ENCODE assay signal across 1 cellular context in the genomic region with DNA sequence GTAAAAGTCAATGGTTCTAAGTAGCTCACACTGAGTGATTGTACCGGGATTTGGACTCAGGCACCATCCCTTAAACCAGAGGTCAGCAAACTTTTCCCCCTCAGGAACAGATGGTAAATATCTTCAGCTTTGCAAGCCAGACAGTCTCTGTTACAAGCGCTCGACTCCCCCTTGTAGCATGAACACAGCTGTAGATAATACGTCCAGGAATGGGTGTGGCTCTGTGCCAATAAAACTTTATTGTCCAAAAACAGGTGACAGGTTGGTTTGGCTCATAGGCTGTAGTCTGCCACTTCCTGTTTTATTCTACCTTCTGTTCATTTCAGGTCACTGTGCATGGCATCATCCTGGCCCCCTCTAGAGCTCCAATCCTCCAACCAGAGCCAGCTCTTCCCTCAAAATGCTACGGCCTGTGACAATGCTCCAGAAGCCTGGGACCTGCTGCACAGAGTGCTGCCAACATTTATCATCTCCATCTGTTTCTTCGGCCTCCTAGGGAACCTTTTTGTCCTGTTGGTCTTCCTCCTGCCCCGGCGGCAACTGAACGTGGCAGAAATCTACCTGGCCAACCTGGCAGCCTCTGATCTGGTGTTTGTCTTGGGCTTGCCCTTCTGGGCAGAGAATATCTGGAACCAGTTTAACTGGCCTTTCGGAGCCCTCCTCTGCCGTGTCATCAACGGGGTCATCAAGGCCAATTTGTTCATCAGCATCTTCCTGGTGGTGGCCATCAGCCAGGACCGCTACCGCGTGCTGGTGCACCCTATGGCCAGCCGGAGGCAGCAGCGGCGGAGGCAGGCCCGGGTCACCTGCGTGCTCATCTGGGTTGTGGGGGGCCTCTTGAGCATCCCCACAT.
TF ChIP-seq lines count a peak whose summit lies in the region.

No MANE protein-coding gene starts in this region.

TF ChIP-seq in GM12878, 131 proteins besides CTCF, POLR2A, EP300 and RAD21:
- TF ChIP-seq, protein P1, sequence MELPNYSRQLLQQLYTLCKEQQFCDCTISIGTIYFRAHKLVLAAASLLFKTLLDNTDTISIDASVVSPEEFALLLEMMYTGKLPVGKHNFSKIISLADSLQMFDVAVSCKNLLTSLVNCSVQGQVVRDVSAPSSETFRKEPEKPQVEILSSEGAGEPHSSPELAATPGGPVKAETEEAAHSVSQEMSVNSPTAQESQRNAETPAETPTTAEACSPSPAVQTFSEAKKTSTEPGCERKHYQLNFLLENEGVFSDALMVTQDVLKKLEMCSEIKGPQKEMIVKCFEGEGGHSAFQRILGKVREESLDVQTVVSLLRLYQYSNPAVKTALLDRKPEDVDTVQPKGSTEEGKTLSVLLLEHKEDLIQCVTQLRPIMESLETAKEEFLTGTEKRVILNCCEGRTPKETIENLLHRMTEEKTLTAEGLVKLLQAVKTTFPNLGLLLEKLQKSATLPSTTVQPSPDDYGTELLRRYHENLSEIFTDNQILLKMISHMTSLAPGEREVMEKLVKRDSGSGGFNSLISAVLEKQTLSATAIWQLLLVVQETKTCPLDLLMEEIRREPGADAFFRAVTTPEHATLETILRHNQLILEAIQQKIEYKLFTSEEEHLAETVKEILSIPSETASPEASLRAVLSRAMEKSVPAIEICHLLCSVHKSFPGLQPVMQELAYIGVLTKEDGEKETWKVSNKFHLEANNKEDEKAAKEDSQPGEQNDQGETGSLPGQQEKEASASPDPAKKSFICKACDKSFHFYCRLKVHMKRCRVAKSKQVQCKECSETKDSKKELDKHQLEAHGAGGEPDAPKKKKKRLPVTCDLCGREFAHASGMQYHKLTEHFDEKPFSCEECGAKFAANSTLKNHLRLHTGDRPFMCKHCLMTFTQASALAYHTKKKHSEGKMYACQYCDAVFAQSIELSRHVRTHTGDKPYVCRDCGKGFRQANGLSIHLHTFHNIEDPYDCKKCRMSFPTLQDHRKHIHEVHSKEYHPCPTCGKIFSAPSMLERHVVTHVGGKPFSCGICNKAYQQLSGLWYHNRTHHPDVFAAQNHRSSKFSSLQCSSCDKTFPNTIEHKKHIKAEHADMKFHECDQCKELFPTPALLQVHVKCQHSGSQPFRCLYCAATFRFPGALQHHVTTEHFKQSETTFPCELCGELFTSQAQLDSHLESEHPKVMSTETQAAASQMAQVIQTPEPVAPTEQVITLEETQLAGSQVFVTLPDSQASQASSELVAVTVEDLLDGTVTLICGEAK (IDR thresholded peaks at IDR 0.05; ENCODE audit: borderline replicate concordance) = peak; percentile 88
- TF ChIP-seq SPI1 (IDR thresholded peaks at IDR 0.05; ENCODE audit: borderline replicate concordance, insufficient read depth, low read depth, low read length) = peak; percentile 42; the same call in 1 of the 2 replicates
- no peak for TF ChIP-seq HDAC6 (IDR thresholded peaks at IDR 0.05; ENCODE audit: unreplicated experiment)
- TF ChIP-seq SREBF1 (IDR thresholded peaks at IDR 0.05; ENCODE audit: low read length) = no peak
